Comparison of ENCODE assay signal across 8 cellular contexts in the genomic region with DNA sequence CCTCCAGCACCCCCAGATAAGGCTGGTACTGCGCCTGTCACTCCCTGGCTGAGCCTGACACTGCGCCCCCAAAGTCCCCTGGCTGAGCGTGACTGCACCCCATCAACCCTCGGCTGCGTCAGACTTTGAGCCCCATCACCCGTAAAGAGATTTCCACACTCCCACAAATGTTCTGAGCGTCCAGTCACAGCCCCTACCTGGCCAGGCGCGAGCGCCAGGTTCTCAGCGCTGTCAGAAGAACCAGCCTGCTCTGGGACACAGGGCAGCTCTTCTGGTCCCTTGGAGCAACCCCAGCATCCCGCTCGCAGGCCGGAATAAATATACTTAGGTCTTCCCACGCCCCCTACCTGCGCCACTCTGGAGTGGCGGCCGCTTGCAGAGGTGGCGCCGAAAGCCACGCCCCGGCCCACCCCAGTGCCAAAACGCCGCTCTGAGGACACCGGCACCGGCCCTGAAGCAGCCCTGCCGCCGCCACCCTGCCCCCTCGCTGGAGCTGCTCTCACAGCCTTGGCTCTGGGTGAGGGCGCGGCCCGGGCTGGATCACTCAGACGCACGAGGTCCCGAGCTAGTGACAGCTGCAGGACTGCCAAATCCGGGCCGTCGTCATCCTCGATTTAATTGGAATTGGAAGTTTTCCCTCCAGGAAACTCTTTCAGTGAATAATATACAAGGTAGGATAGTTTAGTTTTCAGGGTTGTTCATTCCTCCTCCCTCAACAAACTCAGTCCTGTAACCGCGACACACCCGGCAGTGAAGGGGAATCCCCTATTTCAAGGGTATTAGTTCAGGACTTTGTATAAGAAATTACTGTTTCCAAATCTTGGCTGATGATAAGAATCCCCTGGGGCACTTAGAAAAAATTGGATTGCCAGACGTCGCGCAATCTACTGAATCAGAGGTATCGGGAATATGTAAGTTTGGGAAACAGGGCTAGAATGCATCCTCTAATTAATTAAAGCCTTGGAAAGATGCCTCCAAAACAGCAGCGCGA. TPM values are rescaled to one million over a fixed set of nuclear protein-coding genes. Genes with fewer than 3 reads are reported as not detected.
DNase-seq lines count a peak whose midpoint lies in the region; ATAC-seq and TF ChIP-seq lines count a peak whose summit lies in the region.

No MANE protein-coding gene starts in this region.

- intact Hi-C loops in A673 (cut with micrococcal nuclease; ENCODE audit: unreplicated experiment) = loop anchor here (1.0 to 5.0 kb wide), 3 partner anchors 86 to 165 kb away; a partner anchor contains a TSS
- intact Hi-C loops in activated T-helper 1 cell treated with anti-CD3 and anti-CD28 coated beads, Interleukin-12 subunit alpha, Interleukin-12 subunit beta, Interleukin-2, Interleukin-4 antibody, amounts not matched to agents 30 ng/mL and 10 ng/mL and 1 ng/mL, durations not matched to agents 14 hours and 24 hours and 36 hours (cut with micrococcal nuclease) = loop anchor here (1.0 to 10.0 kb wide), 12 partner anchors 14 to 1385 kb away; a partner anchor contains a TSS

- H3F3A ChIP-seq in OCI-LY1 (ENCODE audit: insufficient read depth, low read length) (no peaks in the 10 kb centered on the region), neural cell (ENCODE audit: insufficient read depth, low read length, poor library complexity, severe bottlenecking) (no peaks in the 10 kb centered on the region)

- H3K79me2 ChIP-seq in OCI-LY1 (ENCODE audit: insufficient read depth, low read length) = no peaks in the 10 kb centered on the region
- peaks cover 36% of the 10 kb centered on the region for H3K79me2 ChIP-seq in neural cell (replicated peaks; ENCODE audit: insufficient read depth, low read length)

- H4K20me1 ChIP-seq in OCI-LY1 (ENCODE audit: insufficient read depth, low read length) (no peaks in the 10 kb centered on the region), neural cell (ENCODE audit: insufficient read depth) (no peaks in the 10 kb centered on the region)

- H3K9me3 Mint-ChIP-seq in activated T-helper 1 cell treated with anti-CD3 and anti-CD28 coated beads, Interleukin-12 subunit alpha, Interleukin-12 subunit beta, Interleukin-2, Interleukin-4 antibody, amounts not matched to agents 30 ng/mL and 10 ng/mL and 1 ng/mL, durations not matched to agents 14 hours and 24 hours and 36 hours = no peaks in the 10 kb centered on the region

- no TSS peak for BruUV-seq in A673 (replicated peaks; lab: Mats Ljungman, UMichigan)

- H3K4me3 Mint-ChIP-seq in activated T-helper 1 cell treated with anti-CD3 and anti-CD28 coated beads, Interleukin-12 subunit alpha, Interleukin-12 subunit beta, Interleukin-2, Interleukin-4 antibody, amounts not matched to agents 30 ng/mL and 10 ng/mL and 1 ng/mL, durations not matched to agents 14 hours and 24 hours and 36 hours = peak overlapping the region; percentile 87

- POLR2A ChIA-PET in A673 (lab: Charles Lee; ENCODE audit: low non-redundant PET) = interaction anchor here (0.6 kb wide), 3 partner anchors 25 to 142 kb away, joined by 3 to 4 read pairs (median 3); a partner anchor contains a TSS

- H3K9ac ChIP-seq in OCI-LY1 (ENCODE audit: low read length) (peak overlapping the region; percentile 41; the same call in 1 of the 2 replicates), neural cell (ENCODE audit: low read length) (peak overlapping the region; percentile 55), subcutaneous abdominal adipose tissue (ENCODE audit: low read length in 5 of 5) (peak overlapping the region; percentile 63 to 87 (median 69))

- H3K36me3 Mint-ChIP-seq in activated T-helper 1 cell treated with anti-CD3 and anti-CD28 coated beads, Interleukin-12 subunit alpha, Interleukin-12 subunit beta, Interleukin-2, Interleukin-4 antibody, amounts not matched to agents 30 ng/mL and 10 ng/mL and 1 ng/mL, durations not matched to agents 14 hours and 24 hours and 36 hours (ENCODE audit: low read depth) = peaks cover 11% of the 10 kb centered on the region

- peak; percentile 50 for DNase-seq in A673 (ENCODE audit: low spot score)
- DNase-seq in activated T-helper 1 cell treated with anti-CD3 and anti-CD28 coated beads, Interleukin-12 subunit alpha, Interleukin-12 subunit beta, Interleukin-2, Interleukin-4 antibody, amounts not matched to agents 30 ng/mL and 10 ng/mL and 1 ng/mL, durations not matched to agents 14 hours and 24 hours and 36 hours (ENCODE audit: low spot score) = peak; percentile 63
- DNase-seq in fibroblast of villous mesenchyme (ENCODE audit: low read depth) = peak; percentile 41

- H3K27me3 Mint-ChIP-seq in activated T-helper 1 cell treated with anti-CD3 and anti-CD28 coated beads, Interleukin-12 subunit alpha, Interleukin-12 subunit beta, Interleukin-2, Interleukin-4 antibody, amounts not matched to agents 30 ng/mL and 10 ng/mL and 1 ng/mL, durations not matched to agents 14 hours and 24 hours and 36 hours (ENCODE audit: insufficient read depth) = peaks cover 1% of the 10 kb centered on the region

- H3K36me3 ChIP-seq in A673 (ENCODE audit: insufficient read depth, low read length, poor library complexity, severe bottlenecking) (no peaks in the 10 kb centered on the region), OCI-LY1 (ENCODE audit: insufficient read depth, low read length) (no peaks in the 10 kb centered on the region), neural cell (ENCODE audit: insufficient read depth, low read length) (no peaks in the 10 kb centered on the region), subcutaneous abdominal adipose tissue (ENCODE audit: control insufficient read depth in 5 of 5, insufficient read depth in 5 of 5, low read length in 5 of 5) (no peaks in the 10 kb centered on the region)

- peak; percentile 10 for TF ChIP-seq RAD21 in neural cell (conservative IDR thresholded peaks at IDR 0.05)

- H3K27ac Mint-ChIP-seq in activated T-helper 1 cell treated with anti-CD3 and anti-CD28 coated beads, Interleukin-12 subunit alpha, Interleukin-12 subunit beta, Interleukin-2, Interleukin-4 antibody, amounts not matched to agents 30 ng/mL and 10 ng/mL and 1 ng/mL, durations not matched to agents 14 hours and 24 hours and 36 hours = peak overlapping the region; percentile 91

- H3K4me1 Mint-ChIP-seq in activated T-helper 1 cell treated with anti-CD3 and anti-CD28 coated beads, Interleukin-12 subunit alpha, Interleukin-12 subunit beta, Interleukin-2, Interleukin-4 antibody, amounts not matched to agents 30 ng/mL and 10 ng/mL and 1 ng/mL, durations not matched to agents 14 hours and 24 hours and 36 hours (ENCODE audit: low read depth) = peaks cover 39% of the 10 kb centered on the region

- H3K4me2 ChIP-seq in OCI-LY1 (ENCODE audit: low read length) (peak overlapping the region; percentile 80), neural cell (ENCODE audit: low read length) (peak overlapping the region; percentile 98)

- H3K9me2 ChIP-seq in OCI-LY1 (ENCODE audit: low read depth, low read length) = no peaks in the 10 kb centered on the region
- no peaks in the 10 kb centered on the region for H3K9me2 ChIP-seq in neural cell (ENCODE audit: insufficient read depth, low read length)

- ATAC-seq in GM18861 (IDR thresholded peaks at IDR 0.05; ENCODE audit: unreplicated experiment) (peak; percentile 28), HG03066 (IDR thresholded peaks at IDR 0.05; ENCODE audit: low read depth, unreplicated experiment) (peak; percentile 38)

- H3K4me1 ChIP-seq in A673 (ENCODE audit: insufficient read depth, low read length, poor library complexity, severe bottlenecking) (peaks cover 36% of the 10 kb centered on the region), OCI-LY1 (ENCODE audit: insufficient read depth, low read length, severe bottlenecking) (peaks cover 12% of the 10 kb centered on the region), subcutaneous abdominal adipose tissue (ENCODE audit: control insufficient read depth in 5 of 5, insufficient read depth in 5 of 5, low read length in 5 of 5) (peaks cover 2 to 47% (median 42%) of the 10 kb centered on the region in 5 donors)

- TF ChIP-seq CTCF in A673 (conservative IDR thresholded peaks at IDR 0.05; ENCODE audit: low read depth, low read length) = no peak; the same call in 1 of the 2 replicates
- peak; percentile 44 for TF ChIP-seq CTCF in OCI-LY1 (IDR thresholded peaks at IDR 0.05; ENCODE audit: low read length)
- TF ChIP-seq CTCF in fibroblast of villous mesenchyme (IDR thresholded peaks at IDR 0.05; ENCODE audit: insufficient read depth, low read depth, low read length) = no peak
- peak; percentile 50 for TF ChIP-seq CTCF in neural cell (IDR thresholded peaks at IDR 0.05; ENCODE audit: poor library complexity, severe bottlenecking)

- peak overlapping the region; percentile 74 for H3K4me3 ChIP-seq in A673 (ENCODE audit: low read depth, low read length, poor library complexity, severe bottlenecking)
- peak overlapping the region; percentile 72 for H3K4me3 ChIP-seq in OCI-LY1 (ENCODE audit: low read depth, low read length, poor library complexity, severe bottlenecking)
- peak overlapping the region; percentile 60 for H3K4me3 ChIP-seq in fibroblast of villous mesenchyme (ENCODE audit: low read depth, low read length)
- H3K4me3 ChIP-seq in neural cell (ENCODE audit: low read length) = peak overlapping the region; percentile 88
- H3K4me3 ChIP-seq in subcutaneous abdominal adipose tissue (ENCODE audit: low read depth in 1 of 5, low read length in 5 of 5) = peak overlapping the region; percentile 67 to 94 (median 79)

- H3K27ac ChIP-seq in A673 (ENCODE audit: low read depth, low read length, poor library complexity, severe bottlenecking) (no peak overlapping the region), OCI-LY1 (ENCODE audit: low read depth, low read length, poor library complexity, severe bottlenecking) (no peak overlapping the region), neural cell (ENCODE audit: low read length) (no peak overlapping the region), subcutaneous abdominal adipose tissue (ENCODE audit: low read depth, low read length) (peak overlapping the region; percentile 84)

- H3K27me3 ChIP-seq in A673 (replicated peaks; ENCODE audit: insufficient read depth, low read depth, low read length, poor library complexity) (no peaks in the 10 kb centered on the region), OCI-LY1 (ENCODE audit: insufficient read depth, low read length) (no peaks in the 10 kb centered on the region), neural cell (ENCODE audit: insufficient read depth, low read depth, low read length) (peaks cover 14% of the 10 kb centered on the region), subcutaneous abdominal adipose tissue (ENCODE audit: control insufficient read depth in 5 of 5, insufficient read depth in 4 of 5, low read length in 5 of 5) (peaks cover 0 to 2% (median 0%) of the 10 kb centered on the region in 5 donors)

- TF ChIP-seq EP300 in neural cell (conservative IDR thresholded peaks at IDR 0.05; ENCODE audit: poor library complexity, severe bottlenecking) = no peak

- CTCF ChIA-PET in A673 (lab: Charles Lee) = interaction anchor here (0.5 to 0.6 kb wide), 2 partner anchors 20 to 143 kb away, joined by 3 to 4 read pairs; no protein-coding TSS in a partner anchor

- H2AFZ ChIP-seq in OCI-LY1 (ENCODE audit: low read length) (no peak overlapping the region), neural cell (ENCODE audit: low read depth, low read length) (peak overlapping the region; percentile 45)

- no peaks in the 10 kb centered on the region for H3K9me3 ChIP-seq in A673 (ENCODE audit: low read depth, low read length, poor library complexity, severe bottlenecking)
- H3K9me3 ChIP-seq in OCI-LY1 (ENCODE audit: low read length) = no peaks in the 10 kb centered on the region
- no peaks in the 10 kb centered on the region for H3K9me3 ChIP-seq in neural cell (ENCODE audit: low read length)
- H3K9me3 ChIP-seq in subcutaneous abdominal adipose tissue (ENCODE audit: control insufficient read depth in 5 of 5, low read length in 5 of 5) = no peaks in the 10 kb centered on the region

RNA-seq across cellular contexts. Expression of a gene that starts 1.2 kb away (rescaled TPM):
- total RNA-seq in A673 (2021) = 31.8 and 32.9 TPM in 2 replicates
- 70.0 and 79.1 TPM in 2 replicates for total RNA-seq in activated T-helper 1 cell treated with anti-CD3 and anti-CD28 coated beads, Interleukin-12 subunit alpha, Interleukin-12 subunit beta, Interleukin-2, Interleukin-4 antibody, amounts not matched to agents 30 ng/mL and 10 ng/mL and 1 ng/mL, durations not matched to agents 14 hours and 24 hours and 36 hours
- total RNA-seq in fibroblast of villous mesenchyme = 153 and 180 TPM in 2 replicates
- polyA plus RNA-seq in neural cell = 11.3 and 12.9 TPM in 2 replicates
- 37.3 and 42.5 TPM in 2 replicates for polyA minus RNA-seq in neural cell

Comparison
In these comparisons a context has a peak if more than half of its experiments do, and no peak if none do; other contexts are left out.
1. CTCF ChIP-seq: peak in OCI-LY1 (single experiment) and neural cell (single experiment); none in A673 (single experiment) and fibroblast of villous mesenchyme (single experiment).
2. Peak in every context shown above with its lines, with median percentiles within 50 percentile points of each other: DNase-seq, H3K4me3 ChIP-seq and H3K9ac ChIP-seq.